In the genomic region with DNA sequence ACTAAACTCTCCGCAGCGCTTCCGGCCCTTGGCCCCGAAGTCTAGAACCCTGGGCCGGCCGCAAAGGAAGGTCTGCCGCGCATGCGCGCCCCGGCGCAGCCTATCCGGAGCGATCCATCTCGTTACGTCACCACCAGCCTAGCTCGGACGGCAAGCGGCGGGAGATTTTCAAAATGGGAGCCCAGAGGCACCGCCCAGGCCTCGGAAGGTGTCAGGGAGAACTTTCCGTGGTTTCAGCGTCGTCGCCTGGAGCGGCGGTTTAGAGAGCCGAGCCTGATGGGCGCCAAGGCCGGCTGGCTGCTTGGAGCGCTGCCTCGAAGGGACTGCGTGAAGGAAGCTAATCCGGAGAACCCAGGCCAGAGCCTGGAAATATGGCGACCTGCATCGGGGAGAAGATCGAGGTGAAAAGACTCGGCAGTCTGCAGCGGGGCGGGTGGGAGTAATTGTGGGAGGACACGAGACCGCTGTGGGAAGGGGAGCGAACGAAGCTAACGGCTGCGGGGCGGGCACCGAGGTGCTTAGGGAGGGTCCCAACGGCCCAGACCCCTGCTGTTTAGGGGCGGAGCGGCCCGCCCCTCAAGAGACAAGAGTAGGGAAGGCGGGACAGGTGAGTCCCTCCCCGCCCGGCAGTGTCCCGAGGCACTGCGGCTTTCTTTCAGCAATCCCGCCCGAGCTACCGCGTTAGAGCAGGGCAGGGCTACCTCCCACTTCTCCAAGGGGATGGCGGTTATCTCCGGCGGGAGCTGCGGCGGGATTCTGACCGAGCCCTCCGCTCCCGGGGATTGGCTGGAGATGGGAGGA, we compare ENCODE assay signal across 8 cellular contexts. TPM values are rescaled to one million over a fixed set of nuclear protein-coding genes. Genes with fewer than 3 reads are reported as not detected.
DNase-seq lines count a peak whose midpoint lies in the region; ATAC-seq, FAIRE-seq and TF ChIP-seq lines count a peak whose summit lies in the region.

A gene (plus strand): TSS at position 130 of the 801 bp plus-strand sequence. CDS start 242 bp downstream, at position 372.

- peak within 1 kb of the TSS; percentile 14; the same call in 1 of the 2 replicates for H4K91ac ChIP-seq in IMR-90 (ENCODE audit: insufficient read depth, low read depth, low read length)

- peak within 1 kb of the TSS; percentile 77 for H3K4ac ChIP-seq in IMR-90 (ENCODE audit: low read depth, low read length)

- H2BK15ac ChIP-seq in IMR-90 (ENCODE audit: low read depth, low read length): peak within 1 kb of the TSS; percentile 30; the same call in 1 of the 3 replicates

- H3K9me2 ChIP-seq in OCI-LY7 (ENCODE audit: insufficient read depth, low read length): no peaks in the 10 kb centered on the region

- H3K36me3 Mint-ChIP-seq in mesothelial cell of epicardium: peaks cover 5% of the 10 kb centered on the region

- peak within 1 kb of the TSS; percentile 85 for H2BK5ac ChIP-seq in IMR-90 (ENCODE audit: low read depth, low read length, poor library complexity, severe bottlenecking)

- H2AK5ac ChIP-seq in IMR-90 (ENCODE audit: low read depth, low read length): no peak within 1 kb of the TSS

- H3K27ac ChIP-seq in IMR-90 (ENCODE audit: insufficient read depth, low read length): peak within 1 kb of the TSS; percentile 65
- H3K27ac ChIP-seq in OCI-LY7 (ENCODE audit: low read depth, low read length, poor library complexity, severe bottlenecking): peak within 1 kb of the TSS; percentile 67
- H3K27ac ChIP-seq in endothelial cell of umbilical vein (ENCODE audit: insufficient read depth, low read depth, low read length): peak within 1 kb of the TSS; percentile 84

- H2AFZ ChIP-seq in IMR-90 (replicated peaks; ENCODE audit: low read length, poor library complexity) (peak within 1 kb of the TSS; percentile 94), OCI-LY7 (ENCODE audit: low read length) (peak within 1 kb of the TSS; percentile 65), endothelial cell of umbilical vein (ENCODE audit: low read depth, low read length) (peak within 1 kb of the TSS; percentile 100)

- in situ Hi-C loops in IMR-90 (cut with MboI; ENCODE audit: low sequenced_read_pairs): no loop called here

- H3K4me1 ChIP-seq in IMR-90 (ENCODE audit: control insufficient read depth, insufficient read depth, low read length) (no peaks in the 10 kb centered on the region), OCI-LY7 (ENCODE audit: insufficient read depth, low read length, poor library complexity, severe bottlenecking) (peaks cover 29% of the 10 kb centered on the region), endothelial cell of umbilical vein (ENCODE audit: control insufficient read depth, extremely low read depth, insufficient read depth, low read length) (peaks cover 8% of the 10 kb centered on the region)

- peak; percentile 95 for ATAC-seq in GM21529 (IDR thresholded peaks at IDR 0.05; ENCODE audit: unreplicated experiment)
- peak; percentile 92 for ATAC-seq in IMR-90 (ENCODE audit: low read depth)

- FAIRE-seq in endothelial cell of umbilical vein (lab: Jason Lieb, UNC): peak; percentile 89

- H4K20me1 ChIP-seq in IMR-90 (ENCODE audit: insufficient read depth, low read length) (no peaks in the 10 kb centered on the region), OCI-LY7 (ENCODE audit: insufficient read depth, low read length) (peaks cover 14% of the 10 kb centered on the region; the same call in 1 of the 2 replicates), endothelial cell of umbilical vein (replicated peaks; ENCODE audit: control insufficient read depth, extremely low read depth, insufficient read depth, low read length) (no peaks in the 10 kb centered on the region)

- dilution Hi-C loops in IMR-90 (cut with HindIII; ENCODE audit: low sequenced_read_pairs, unreplicated experiment) (no loop called here), endothelial cell of umbilical vein (cut with MboI; ENCODE audit: extremely low pct_ligation_motif_present, low sequenced_read_pairs) (no loop called here)

- peak within 1 kb of the TSS; percentile 87 for H3K56ac ChIP-seq in IMR-90 (ENCODE audit: extremely low read depth, insufficient read depth, low read length)

- H3K27me3 Mint-ChIP-seq in mesothelial cell of epicardium (ENCODE audit: low read depth): no peaks in the 10 kb centered on the region

- DNase-seq in DMS114 treated with DMSO at 0.1 percent for 48 hours (lab: John Stamatoyannopoulos, UW; ENCODE audit: unreplicated experiment) (peak; percentile 85), IMR-90 (peak; percentile 93), OCI-LY7 (ENCODE audit: low spot score) (peak; percentile 97), endothelial cell of umbilical vein (ENCODE audit: low read depth, low spot score) (peak; percentile 97), mesothelial cell of epicardium (ENCODE audit: low spot score in 2 of 2, unreplicated experiment in 2 of 2) (peak; percentile 89 to 97)
- peak; percentile 98 for DNase-seq in activated CD8-positive, alpha-beta memory T cell treated with anti-CD3 and anti-CD28 coated beads, Interleukin-2, amount 50 U/mL, for 48 hours
- DNase-seq in stimulated activated CD8-positive, alpha-beta memory T cell treated with anti-CD3 and anti-CD28 coated beads, Interleukin-15, amount 100 ng/mL, for 4 hours (ENCODE audit: low read depth in 2 of 2): peak; percentile 86 to 90

- TF ChIP-seq RAD21 in IMR-90 (IDR thresholded peaks at IDR 0.05; ENCODE audit: low read length): no peak

- H2BK120ac ChIP-seq in IMR-90 (ENCODE audit: low read depth, low read length): peak within 1 kb of the TSS; percentile 17

- H2BK20ac ChIP-seq in IMR-90 (ENCODE audit: low read depth, low read length): no peak within 1 kb of the TSS

- H3K27me3 ChIP-seq in IMR-90 (ENCODE audit: control insufficient read depth, insufficient read depth, low read length): no peaks in the 10 kb centered on the region
- H3K27me3 ChIP-seq in endothelial cell of umbilical vein (ENCODE audit: control insufficient read depth in 2 of 2, insufficient read depth in 2 of 2, low read length in 2 of 2): no peaks in the 10 kb centered on the region

- peaks cover 22% of the 10 kb centered on the region for H3K4me1 Mint-ChIP-seq in mesothelial cell of epicardium

- H4K5ac ChIP-seq in IMR-90 (ENCODE audit: low read depth, low read length): peak within 1 kb of the TSS; percentile 85

- TF ChIP-seq CTCF in IMR-90 (conservative IDR thresholded peaks at IDR 0.05; ENCODE audit: low read depth, low read length): no peak
- TF ChIP-seq CTCF in OCI-LY7 (conservative IDR thresholded peaks at IDR 0.05; ENCODE audit: low read length): no peak
- no peak for TF ChIP-seq CTCF in endothelial cell of umbilical vein (IDR thresholded peaks at IDR 0.05; ENCODE audit: extremely low read depth in 1 of 2, insufficient read depth in 1 of 2, low read depth in 1 of 2, low read length in 2 of 2)
- no peak for TF ChIP-seq CTCF in mesothelial cell of epicardium (IDR thresholded peaks at IDR 0.05; ENCODE audit: unreplicated experiment)

- H3K79me1 ChIP-seq in IMR-90 (ENCODE audit: low read depth in 1 of 2, low read length in 2 of 2): peaks cover 7 to 26% of the 10 kb centered on the region in 2 experiments

- BruUV-seq in IMR-90 (replicated peaks; lab: Mats Ljungman, UMichigan) (no TSS peak), OCI-LY7 (replicated peaks; lab: Mats Ljungman, UMichigan) (no TSS peak), endothelial cell of umbilical vein (replicated peaks; lab: Mats Ljungman, UMichigan) (no TSS peak)

- H3K27ac Mint-ChIP-seq in mesothelial cell of epicardium: peak within 1 kb of the TSS; percentile 99

- H3K79me2 ChIP-seq in OCI-LY7 (ENCODE audit: insufficient read depth, low read depth, low read length): peaks cover 54% of the 10 kb centered on the region
- peaks cover 33% of the 10 kb centered on the region for H3K79me2 ChIP-seq in endothelial cell of umbilical vein (ENCODE audit: control insufficient read depth, insufficient read depth, low read length)

- intact Hi-C loops in IMR-90 (cut with micrococcal nuclease): loop anchor here (5.0 kb wide), 2 partner anchors 74 to 99 kb away; a partner anchor contains a TSS
- intact Hi-C loops in OCI-LY7 (cut with micrococcal nuclease; ENCODE audit: unreplicated experiment): loop anchor here (1.0 to 10.0 kb wide), 4 partner anchors 84 to 934 kb away; a partner anchor contains a TSS
- intact Hi-C loops in endothelial cell of umbilical vein (cut with micrococcal nuclease): loop anchor here (1.0 to 5.0 kb wide), 5 partner anchors 84 to 281 kb away; a partner anchor contains a TSS

- peak within 1 kb of the TSS; percentile 77 for H3K4me3 ChIP-seq in IMR-90 (ENCODE audit: insufficient read depth, low read depth, low read length)
- peak within 1 kb of the TSS; percentile 72 for H3K4me3 ChIP-seq in OCI-LY7 (ENCODE audit: low read depth, low read length, poor library complexity, severe bottlenecking)
- H3K4me3 ChIP-seq in endothelial cell of umbilical vein (replicated peaks in 1 of 3; ENCODE audit: insufficient read depth in 1 of 3, low read depth in 1 of 3, low read length in 3 of 3): peak within 1 kb of the TSS; percentile 92 to 97 (median 97)

- H3K18ac ChIP-seq in IMR-90 (ENCODE audit: low read depth, low read length): peak within 1 kb of the TSS; percentile 65; the same call in 1 of the 2 replicates

- H4K8ac ChIP-seq in IMR-90 (ENCODE audit: low read depth in 2 of 2, low read length in 2 of 2): peak within 1 kb of the TSS; percentile 83 to 97

- H3K9me3 Mint-ChIP-seq in mesothelial cell of epicardium: no peaks in the 10 kb centered on the region

- H3K9ac ChIP-seq in IMR-90 (ENCODE audit: low read depth, low read length) (peak within 1 kb of the TSS; percentile 67), endothelial cell of umbilical vein (replicated peaks; ENCODE audit: extremely low read depth, insufficient read depth, low read length) (peak within 1 kb of the TSS; percentile 97)

- peak within 1 kb of the TSS; percentile 91 for H3K4me3 Mint-ChIP-seq in mesothelial cell of epicardium

- peak within 1 kb of the TSS; percentile 94 for H3K14ac ChIP-seq in IMR-90 (replicated peaks; ENCODE audit: low read depth, low read length)

- peak within 1 kb of the TSS; percentile 89 for H3K23ac ChIP-seq in IMR-90 (ENCODE audit: low read depth, low read length)

- peaks cover 1% of the 10 kb centered on the region; the same call in 1 of the 2 replicates for H3K36me3 ChIP-seq in IMR-90 (ENCODE audit: control insufficient read depth, insufficient read depth, low read length)
- peaks cover 43% of the 10 kb centered on the region for H3K36me3 ChIP-seq in OCI-LY7 (ENCODE audit: insufficient read depth, low read length)
- peaks cover 0 to 7% of the 10 kb centered on the region in 2 experiments for H3K36me3 ChIP-seq in endothelial cell of umbilical vein (ENCODE audit: control insufficient read depth in 2 of 2, extremely low read depth in 1 of 2, insufficient read depth in 2 of 2, low read length in 2 of 2)

- POLR2A ChIA-PET in IMR-90 (lab: Charles Lee; ENCODE audit: unreplicated experiment): interaction anchor here (0.5 to 0.6 kb wide), 2 partner anchors 441 to 991 kb away, joined by 3 to 4 read pairs; no protein-coding TSS in a partner anchor
- POLR2A ChIA-PET in OCI-LY7 (lab: Charles Lee): interaction anchor here (0.6 to 1.6 kb wide), 10 partner anchors 8 to 151 kb away, joined by 3 to 12 read pairs (median 4); a partner anchor contains a TSS
- POLR2A ChIA-PET in endothelial cell of umbilical vein (lab: Charles Lee): interaction anchor here (0.6 to 0.9 kb wide), 2 partner anchors 50 to 194 kb away, joined by 3 to 4 read pairs; no protein-coding TSS in a partner anchor

- peak within 1 kb of the TSS; percentile 99 for H3K4me2 ChIP-seq in IMR-90 (ENCODE audit: low read depth, low read length)
- H3K4me2 ChIP-seq in OCI-LY7 (ENCODE audit: low read length): peak within 1 kb of the TSS; percentile 91
- peak within 1 kb of the TSS; percentile 88 for H3K4me2 ChIP-seq in endothelial cell of umbilical vein (ENCODE audit: insufficient read depth, low read length)

- 0% methylated on average over 28 of the region's 70 CpGs; no CpG with 5 or more reads in 1 of the 2 experiments for WGBS in IMR-90 (ENCODE audit: extremely low coverage in 2 of 2, insufficient read length in 1 of 2), 2 experiments

- H2AK9ac ChIP-seq in IMR-90 (replicated peaks; ENCODE audit: low read depth, low read length, poor library complexity): peak within 1 kb of the TSS; percentile 85

- CTCF ChIA-PET in IMR-90 (lab: Yijun Ruan, JAX) (no interaction called here), OCI-LY7 (lab: Charles Lee; ENCODE audit: unreplicated experiment) (no interaction called here), endothelial cell of umbilical vein (lab: Charles Lee) (interaction anchor here (1.0 to 2.2 kb wide), 6 partner anchors 9 to 148 kb away, joined by 3 to 10 read pairs (median 4); a partner anchor contains a TSS)

- H3K9me1 ChIP-seq in IMR-90 (ENCODE audit: insufficient read depth, low read length): no peaks in the 10 kb centered on the region
- no peaks in the 10 kb centered on the region for H3K9me1 ChIP-seq in endothelial cell of umbilical vein (replicated peaks; ENCODE audit: control insufficient read depth, extremely low read depth, insufficient read depth, low read length)

- TF ChIP-seq POLR2A in IMR-90 (IDR thresholded peaks at IDR 0.05; ENCODE audit: low read depth, low read length) (peak; percentile 34; the same call in 1 of the 2 replicates), endothelial cell of umbilical vein (IDR thresholded peaks at IDR 0.05; ENCODE audit: low read depth, low read length) (peak; percentile 28)

- H3K9me3 ChIP-seq in IMR-90 (ENCODE audit: control insufficient read depth, insufficient read depth, low read length) (no peaks in the 10 kb centered on the region), OCI-LY7 (ENCODE audit: low read length) (no peaks in the 10 kb centered on the region), endothelial cell of umbilical vein (replicated peaks; ENCODE audit: control insufficient read depth, insufficient read depth, low read length) (no peaks in the 10 kb centered on the region)

RNA-seq across cellular contexts. Expression of the gene that starts here (rescaled TPM):
- total RNA-seq in IMR-90 (2012; rRNA removed): 15.1 and 16.1 TPM in 2 replicates
- polyA plus RNA-seq in IMR-90 (2012; rRNA removed): 9.2 and 11.2 TPM in 2 replicates
- 1.7 and 1.8 TPM in 2 replicates for polyA plus RNA-seq in IMR-90 (2012; cell fraction: cytosol; rRNA removed)
- 5.7 and 21.7 TPM in 2 replicates for polyA plus RNA-seq in IMR-90 (2012; cell fraction: nucleus; rRNA removed; ENCODE audit: low replicate concordance)
- total RNA-seq in OCI-LY7 (2014; rRNA removed; shearing (Covaris generic)): 74.1 and 79.3 TPM in 2 replicates
- total RNA-seq in OCI-LY7 (2022): 68.3 and 91.0 TPM in 2 replicates
- 34.8 and 37.7 TPM in 2 replicates for total RNA-seq in endothelial cell of umbilical vein
- 10.6 and 13.7 TPM in 2 replicates for polyA plus RNA-seq in endothelial cell of umbilical vein
- polyA plus RNA-seq in endothelial cell of umbilical vein (2011; cell fraction: cytosol; rRNA removed): 15.1 and 17.9 TPM in 2 replicates
- polyA plus RNA-seq in endothelial cell of umbilical vein (2011; cell fraction: nucleus; rRNA removed): 56.9 and 93.5 TPM in 2 replicates
- 5.6 and 16.4 TPM in 2 replicates for polyA plus RNA-seq in endothelial cell of umbilical vein (2012)
- 12.6 and 14.3 TPM in 2 replicates for polyA minus RNA-seq in endothelial cell of umbilical vein
- 10.1 TPM for polyA minus RNA-seq in endothelial cell of umbilical vein (2011; cell fraction: cytosol; rRNA and poly(A)+ RNA removed)
- 19.5 and 44.7 TPM in 2 replicates for polyA minus RNA-seq in endothelial cell of umbilical vein (2011; cell fraction: nucleus; rRNA and poly(A)+ RNA removed)
- 11.6 to 14.3 TPM (median 14.1 TPM) in 3 replicates for total RNA-seq in mesothelial cell of epicardium

Comparison
In these comparisons a context has a peak if more than half of its experiments do, and no peak if none do; other contexts are left out.
1. Peak in every context shown above with its lines: DNase-seq, ATAC-seq, H3K4me3 ChIP-seq and H3K27ac ChIP-seq.